Comparison of ENCODE assay signal across 8 cellular contexts in the genomic region with DNA sequence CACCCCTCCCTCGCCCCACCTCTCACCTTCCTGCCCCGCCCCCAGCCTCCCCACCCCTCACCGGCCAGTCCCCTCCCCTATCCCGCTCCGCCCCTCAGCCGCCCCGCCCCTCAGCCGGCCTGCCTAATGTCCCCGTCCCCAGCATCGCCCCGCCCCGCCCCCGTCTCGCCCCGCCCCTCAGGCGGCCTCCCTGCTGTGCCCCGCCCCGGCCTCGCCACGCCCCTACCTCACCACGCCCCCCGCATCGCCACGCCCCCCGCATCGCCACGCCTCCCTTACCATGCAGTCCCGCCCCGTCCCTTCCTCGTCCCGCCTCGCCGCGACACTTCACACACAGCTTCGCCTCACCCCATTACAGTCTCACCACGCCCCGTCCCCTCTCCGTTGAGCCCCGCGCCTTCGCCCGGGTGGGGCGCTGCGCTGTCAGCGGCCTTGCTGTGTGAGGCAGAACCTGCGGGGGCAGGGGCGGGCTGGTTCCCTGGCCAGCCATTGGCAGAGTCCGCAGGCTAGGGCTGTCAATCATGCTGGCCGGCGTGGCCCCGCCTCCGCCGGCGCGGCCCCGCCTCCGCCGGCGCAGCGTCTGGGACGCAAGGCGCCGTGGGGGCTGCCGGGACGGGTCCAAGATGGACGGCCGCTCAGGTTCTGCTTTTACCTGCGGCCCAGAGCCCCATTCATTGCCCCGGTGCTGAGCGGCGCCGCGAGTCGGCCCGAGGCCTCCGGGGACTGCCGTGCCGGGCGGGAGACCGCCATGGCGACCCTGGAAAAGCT. TPM values are rescaled to one million over a fixed set of nuclear protein-coding genes. Genes with fewer than 3 reads are reported as not detected.
DNase-seq lines count a peak whose midpoint lies in the region; ATAC-seq and TF ChIP-seq lines count a peak whose summit lies in the region.

A gene (plus strand): TSS at position 604 of the 768 bp plus-strand sequence. CDS start 145 bp downstream, at position 749.
A gene (minus strand): TSS at position 461 of the 768 bp plus-strand sequence.

- H3K36me3 Mint-ChIP-seq in activated T-cell treated with anti-CD3 and anti-CD28 coated beads, Interleukin-2, amount 50 U/mL, for 4 hours (ENCODE audit: insufficient read depth): peaks cover 4% of the 10 kb centered on the region

- intact Hi-C loops in PC-9 (cut with micrococcal nuclease; ENCODE audit: unreplicated experiment) (loop anchor here (1.0 to 5.0 kb wide), 2 partner anchors 11 to 883 kb away; no protein-coding TSS in a partner anchor), esophagus muscularis mucosa (cut with DNase I) (no loop called here)

- H3K79me2 ChIP-seq in PC-9 (ENCODE audit: low read depth): peaks cover 38% of the 10 kb centered on the region

- peak; percentile 56 for TF ChIP-seq POLR2A in esophagus muscularis mucosa (IDR thresholded peaks at IDR 0.05; ENCODE audit: low read depth)

- H3K4me3 ChIP-seq in Jurkat, Clone E6-1 (ENCODE audit: low read length): peak within 1 kb of the TSS; percentile 90
- H3K4me3 ChIP-seq in PC-9: peak within 1 kb of the TSS; percentile 87
- H3K4me3 ChIP-seq in esophagus muscularis mucosa: peak within 1 kb of the TSS; percentile 70 to 90 (median 83)
- H3K4me3 ChIP-seq in muscle layer of duodenum (ENCODE audit: low read depth in 1 of 2, low read length in 2 of 2): peak within 1 kb of the TSS; percentile 90 to 93

- H3K27me3 Mint-ChIP-seq in activated T-cell treated with anti-CD3 and anti-CD28 coated beads, Interleukin-2, amount 50 U/mL, for 4 hours (ENCODE audit: low read depth): no peaks in the 10 kb centered on the region

- H3K4me1 Mint-ChIP-seq in activated T-cell treated with anti-CD3 and anti-CD28 coated beads, Interleukin-2, amount 50 U/mL, for 4 hours (ENCODE audit: low read depth): peaks cover 23% of the 10 kb centered on the region

- peak within 1 kb of the TSS; percentile 89 for H3K4me3 Mint-ChIP-seq in activated T-cell treated with anti-CD3 and anti-CD28 coated beads, Interleukin-2, amount 50 U/mL, for 4 hours

- no peaks in the 10 kb centered on the region for H3K9me2 ChIP-seq in PC-9 (ENCODE audit: insufficient read depth)

- no peaks in the 10 kb centered on the region; the same call in 1 of the 2 replicates for H4K20me1 ChIP-seq in PC-9 (ENCODE audit: insufficient read depth)

- DNase-seq in DMS53 treated with DMSO at 0.1 percent for 48 hours (lab: John Stamatoyannopoulos, UW; ENCODE audit: unreplicated experiment) (peak; percentile 96), PC-9 (peak; percentile 80 to 94), esophagus muscularis mucosa (ENCODE audit: extremely low spot score) (peak; percentile 99)
- DNase-seq in Jurkat, Clone E6-1 (ENCODE audit: low read depth, low spot score): peak; percentile 90
- DNase-seq in activated T-cell treated with anti-CD3 and anti-CD28 coated beads, Interleukin-2, amount 50 U/mL, for 4 hours: peak; percentile 98
- peak; percentile 92 to 97 for DNase-seq in stimulated activated CD8-positive, alpha-beta memory T cell treated with anti-CD3 and anti-CD28 coated beads, Interleukin-7, amount 100 ng/mL, for 1 hour (ENCODE audit: low read depth in 2 of 2)

- no peaks in the 10 kb centered on the region for H3F3A ChIP-seq in PC-9 (ENCODE audit: insufficient read depth, low read depth)

- peaks cover 9% of the 10 kb centered on the region for H3K4me1 ChIP-seq in PC-9 (replicated peaks; ENCODE audit: insufficient read depth)
- H3K4me1 ChIP-seq in esophagus muscularis mucosa: peaks cover 23 to 52% (median 36%) of the 10 kb centered on the region in 4 donors
- H3K4me1 ChIP-seq in muscle layer of duodenum (ENCODE audit: control insufficient read depth in 1 of 2, insufficient read depth in 2 of 2, low read length in 2 of 2): peaks cover 0 to 21% of the 10 kb centered on the region in 2 donors

- ATAC-seq in GM21723 (IDR thresholded peaks at IDR 0.05; ENCODE audit: unreplicated experiment): peak; percentile 72
- ATAC-seq in activated T-cell treated with anti-CD3 and anti-CD28 coated beads, Interleukin-2, amount 50 U/mL, for 4 hours: peak; percentile 91 to 92

- H3K9me3 ChIP-seq in PC-9 (ENCODE audit: insufficient read depth, low read depth) (no peaks in the 10 kb centered on the region), esophagus muscularis mucosa (no peaks in the 10 kb centered on the region), muscle layer of duodenum (ENCODE audit: control insufficient read depth in 1 of 2, low read length in 2 of 2) (no peaks in the 10 kb centered on the region)

- no peaks in the 10 kb centered on the region for H3K9me3 Mint-ChIP-seq in activated T-cell treated with anti-CD3 and anti-CD28 coated beads, Interleukin-2, amount 50 U/mL, for 4 hours

- H2AFZ ChIP-seq in PC-9: peak within 1 kb of the TSS; percentile 94

- POLR2A ChIA-PET in PC-9 (lab: Charles Lee; ENCODE audit: unreplicated experiment): interaction anchor here (0.5 to 0.6 kb wide), 2 partner anchors 39 to 307 kb away, joined by 7 to 16 read pairs; no protein-coding TSS in a partner anchor

- no CpG with 5 or more reads among the region's 81 CpGs for WGBS in esophagus muscularis mucosa

- BruUV-seq in PC-9 (replicated peaks; lab: Mats Ljungman, UMichigan): no TSS peak

- TF ChIP-seq CTCF in PC-9 (conservative IDR thresholded peaks at IDR 0.05): no peak
- TF ChIP-seq CTCF in esophagus muscularis mucosa (IDR thresholded peaks at IDR 0.05): peak in 1 of 3 experiments; percentile 19

- H3K4me2 ChIP-seq in PC-9: peak within 1 kb of the TSS; percentile 90

- H3K36me3 ChIP-seq in PC-9 (ENCODE audit: low read depth) (no peaks in the 10 kb centered on the region), esophagus muscularis mucosa (no peaks in the 10 kb centered on the region), muscle layer of duodenum (ENCODE audit: control insufficient read depth in 1 of 2, insufficient read depth in 2 of 2, low read length in 2 of 2) (no peaks in the 10 kb centered on the region)

- CTCF ChIA-PET in PC-9 (lab: Charles Lee): no interaction called here

- H3K27ac ChIP-seq in PC-9 (peak within 1 kb of the TSS; percentile 63), esophagus muscularis mucosa (replicated peaks in 1 of 4) (peak within 1 kb of the TSS; percentile 86 to 92 (median 90)), muscle layer of duodenum (ENCODE audit: low read length) (peak within 1 kb of the TSS; percentile 95)

- no peaks in the 10 kb centered on the region for H3K27me3 ChIP-seq in PC-9 (ENCODE audit: insufficient read depth, low read depth)
- H3K27me3 ChIP-seq in esophagus muscularis mucosa: peaks cover 0 to 4% (median 0%) of the 10 kb centered on the region in 4 donors
- no peaks in the 10 kb centered on the region for H3K27me3 ChIP-seq in muscle layer of duodenum (ENCODE audit: low read depth, low read length)

- no peak for TF ChIP-seq EP300 in esophagus muscularis mucosa (IDR thresholded peaks at IDR 0.05)

RNA-seq across cellular contexts. Expression of the first gene that starts in this region (rescaled TPM):
- polyA plus RNA-seq in Jurkat, Clone E6-1 (2012; ENCODE audit: insufficient read depth, insufficient read length): 46.0 TPM
- total RNA-seq in PC-9 (2021) (69.0 and 81.7 TPM in 2 replicates), esophagus muscularis mucosa (10 to 100 TPM; 30.2 to 65.7 (median 49.3) TPM)
- total RNA-seq in activated T-cell treated with anti-CD3 and anti-CD28 coated beads, Interleukin-2, amount 50 U/mL, for 4 hours: 10 to 100 TPM; 50.5 to 59.3 (median 51.5) TPM

RNA-seq across cellular contexts. Expression of the second gene that starts in this region (rescaled TPM):
- not detected for polyA plus RNA-seq in Jurkat, Clone E6-1 (2012; ENCODE audit: insufficient read depth, insufficient read length)
- total RNA-seq in PC-9 (2021) (not detected in 2 replicates), esophagus muscularis mucosa (not detected)
- total RNA-seq in activated T-cell treated with anti-CD3 and anti-CD28 coated beads, Interleukin-2, amount 50 U/mL, for 4 hours: not detected

Comparison
In these comparisons a context has a peak if more than half of its experiments do, and no peak if none do; other contexts are left out.
1. Peak in every context shown above with its lines: DNase-seq, ATAC-seq, H3K4me3 ChIP-seq and H3K27ac ChIP-seq.